Comparison of ENCODE assay signal across 35 cellular contexts in genomic region chr7:39360038-39360437, GRCh38.
DNase-seq lines count a peak whose midpoint lies in the region; ATAC-seq, FAIRE-seq and TF ChIP-seq lines count a peak whose summit lies in the region.
"Had no signal": no experiment of that assay in that cellular context is flagged by ENCODE, and none has a peak within 500 bp of the region (broad histone marks: within the 10 kb centered on the region; RNA-seq: fewer than 3 reads in every experiment).

No MANE protein-coding gene starts in this region.

- 43 to 60% methylated on average over 4 of the region's 4 CpGs for WGBS in transverse colon (ENCODE audit: low coverage in 1 of 2), 2 donors
- 71% methylated on average over 4 of the region's 4 CpGs for WGBS in right cardiac atrium

- ATAC-seq in GM18909 (IDR thresholded peaks at IDR 0.05; ENCODE audit: poor library complexity, unreplicated experiment) (peak; percentile 74), GM21381 (IDR thresholded peaks at IDR 0.05; ENCODE audit: unreplicated experiment) (peak; percentile 73), HG03139 (IDR thresholded peaks at IDR 0.05; ENCODE audit: unreplicated experiment) (peak; percentile 61), right cardiac atrium (no peak)
- ATAC-seq: activated CD8-positive, alpha-beta T cell treated with anti-CD3 and anti-CD28 coated beads for 36 hours; activated T-helper 17 cell treated with anti-CD3 and anti-CD28 coated beads, Interleukin-2, amount 50 U/mL, for 72 hours; body of pancreas; CD8-positive, alpha-beta T cell; HepG2; left colon; natural killer cell treated with Interleukin-12 subunit alpha and Interleukin-12 subunit beta and Interleukin-15 and Interleukin-18, amount 100 ng/mL, for 72 hours; PC-3; psoas muscle; Right ventricle myocardium inferior; SK-N-SH treated with all-trans-retinoic acid at 6 μM for 48 hours had no signal

- TF ChIP-seq CTCF in transverse colon (IDR thresholded peaks at IDR 0.05) (no peak), GM13977 (IDR thresholded peaks at IDR 0.05; ENCODE audit: extremely low read depth, insufficient read depth, missing control alignments) (no peak)

- H3K4me1 ChIP-seq in transverse colon (peaks cover 0 to 2% (median 0%) of the 10 kb centered on the region in 4 donors), right cardiac atrium (ENCODE audit: control insufficient read depth, insufficient read depth, low read length) (no peaks in the 10 kb centered on the region)
- H3K4me1 ChIP-seq: adrenal gland, body of pancreas, psoas muscle, thyroid gland had no signal

- H3K9me3 ChIP-seq in transverse colon (no peaks in the 10 kb centered on the region), right cardiac atrium (ENCODE audit: control insufficient read depth, low read length) (no peaks in the 10 kb centered on the region)
- H3K9me3 ChIP-seq: adrenal gland, body of pancreas, psoas muscle, sigmoid colon, thyroid gland had no signal

- H3K27me3 ChIP-seq in transverse colon (no peaks in the 10 kb centered on the region), right cardiac atrium (ENCODE audit: control insufficient read depth, insufficient read depth) (no peaks in the 10 kb centered on the region)
- H3K27me3 ChIP-seq: adrenal gland, body of pancreas, sigmoid colon, thyroid gland had no signal

- TF ChIP-seq POLR2A in transverse colon (IDR thresholded peaks at IDR 0.05) = no peak

- FAIRE-seq in RCC 7860 (lab: Jason Lieb, UNC) = peak; percentile 86
- FAIRE-seq: GM12891, HepG2 had no signal

- intact Hi-C loops in transverse colon (cut with DNase I; ENCODE audit: low total_unique reads) (no loop called here), right cardiac atrium (cut with DNase I) (no loop called here)

- TF ChIP-seq EP300 in transverse colon (IDR thresholded peaks at IDR 0.05; ENCODE audit: low read depth) = no peak

- H3K4me3 ChIP-seq in transverse colon (no peak overlapping the region), right cardiac atrium (ENCODE audit: low read length) (no peak overlapping the region)
- H3K4me3 ChIP-seq: adrenal gland, body of pancreas, psoas muscle, sigmoid colon, thyroid gland had no signal

- in situ Hi-C loops in transverse colon (cut with MboI; ENCODE audit: low pct_ligation_motif_present in 1 of 4, low pct_unique_long_range_greater_than_20kb in 1 of 4, low sequenced_read_pairs in 3 of 4) (no loop called here), GM13977 (cut with MboI; ENCODE audit: low pct_unique_long_range_greater_than_20kb, low sequenced_read_pairs, unreplicated experiment) (no loop called here)

- DNase-seq in RCC 7860 (ENCODE audit: low spot score) (no peak), transverse colon (no peak), caudate nucleus (lab: John Stamatoyannopoulos, UW) (no peak), right cardiac atrium (no peak), GM13977 (ENCODE audit: low spot score) (no peak)
- DNase-seq: activated CD4-positive, alpha-beta T cell treated with anti-CD3 and anti-CD28 coated beads for 1 hour; activated CD8-positive, alpha-beta memory T cell treated with anti-CD3 and anti-CD28 coated beads, Interleukin-2, amount 50 U/mL, for 48 hours; activated CD8-positive, alpha-beta T cell treated with anti-CD3 and anti-CD28 coated beads for 36 hours; activated naive CD4-positive, alpha-beta T cell treated with anti-CD3 and anti-CD28 coated beads, Interleukin-2, amount 10 ng/mL, durations not matched to agents 7 days and 5 days; adrenal gland; body of pancreas; CD8-positive, alpha-beta T cell; erythroblast; H7; hypothalamus; immature natural killer cell; left colon; NCI-H2029 treated with DMSO at 0.1 percent for 48 hours; NCI-H526 treated with DMSO at 0.1 percent for 48 hours; occipital lobe; PC-3; psoas muscle; sigmoid colon; stimulated activated CD4-positive, alpha-beta T cell treated with anti-CD3 and anti-CD28 coated beads, Interleukin-4, amount 100 ng/mL, for 24 hours; T-helper 2 cell; thyroid gland had no signal

- H3K27ac ChIP-seq in transverse colon = no peak overlapping the region
- no peak overlapping the region for H3K27ac ChIP-seq in caudate nucleus (ENCODE audit: low read depth, low read length)
- H3K27ac ChIP-seq in right cardiac atrium (ENCODE audit: low read length) = no peak overlapping the region
- H3K27ac ChIP-seq: adrenal gland, body of pancreas, psoas muscle, sigmoid colon, thyroid gland had no signal

- no peaks in the 10 kb centered on the region for H3K36me3 ChIP-seq in transverse colon
- H3K36me3 ChIP-seq: adrenal gland, sigmoid colon, thyroid gland had no signal

Comparison
In these comparisons a context has a peak if more than half of its experiments do, and no peak if none do; other contexts are left out.
1. ATAC-seq: peak in GM18909 (single experiment), GM21381 (single experiment) and HG03139 (single experiment); none in right cardiac atrium (0 of 2).